ENCODE assay signal across 11 cellular contexts in the genomic region with DNA sequence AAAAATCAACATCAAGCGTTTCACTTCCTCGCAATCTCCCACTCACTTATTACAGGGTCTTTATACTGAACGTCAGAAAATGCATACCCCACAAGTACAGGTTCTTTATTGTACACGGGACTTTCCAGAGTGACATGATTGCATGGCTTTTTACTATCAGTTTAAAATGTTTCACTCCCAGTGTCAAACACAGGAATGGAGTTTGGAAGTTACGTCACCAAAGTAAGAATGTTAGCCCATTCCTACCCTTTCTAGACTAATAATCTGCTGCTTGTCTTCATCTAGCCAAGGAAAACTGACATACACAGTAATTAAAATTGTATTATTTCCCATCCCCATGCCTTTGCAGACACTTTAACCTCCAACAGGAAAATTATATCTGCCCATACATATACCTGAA.
"Had no signal": no experiment of that assay in that cellular context is flagged by ENCODE, and none has a peak within 500 bp of the region (broad histone marks: within the 10 kb centered on the region; RNA-seq: fewer than 3 reads in every experiment).

No MANE protein-coding gene starts in this region.

- FAIRE-seq: H1, H54 had no signal

- H3K9me3 Mint-ChIP-seq: GM23338 had no signal

- H3K9ac ChIP-seq: GM23248 had no signal

- H3K4me2 ChIP-seq: GM23338 had no signal

- H3K4me3 Mint-ChIP-seq: GM23338, H9, HFFc6 had no signal

- H3K4me3 ChIP-seq: GM23248, GM23338, HAP-1 had no signal

- ATAC-seq: GM23338, HCT116 had no signal

- H2AFZ ChIP-seq: GM23248, GM23338 had no signal

- H3K27ac ChIP-seq: GM23248 had no signal

- H3K36me3 ChIP-seq: HAP-1 had no signal

- H3K4me1 ChIP-seq: HAP-1 had no signal

- H3K9me3 ChIP-seq: HAP-1 had no signal

- H3K27ac Mint-ChIP-seq: GM23338, H9, HFFc6 had no signal

- DNase-seq: GM23248, GOT3, H7, H9, HCEC 1CT, HFFc6 had no signal
